Comparison of ENCODE assay signal across 26 cellular contexts in the genomic region with DNA sequence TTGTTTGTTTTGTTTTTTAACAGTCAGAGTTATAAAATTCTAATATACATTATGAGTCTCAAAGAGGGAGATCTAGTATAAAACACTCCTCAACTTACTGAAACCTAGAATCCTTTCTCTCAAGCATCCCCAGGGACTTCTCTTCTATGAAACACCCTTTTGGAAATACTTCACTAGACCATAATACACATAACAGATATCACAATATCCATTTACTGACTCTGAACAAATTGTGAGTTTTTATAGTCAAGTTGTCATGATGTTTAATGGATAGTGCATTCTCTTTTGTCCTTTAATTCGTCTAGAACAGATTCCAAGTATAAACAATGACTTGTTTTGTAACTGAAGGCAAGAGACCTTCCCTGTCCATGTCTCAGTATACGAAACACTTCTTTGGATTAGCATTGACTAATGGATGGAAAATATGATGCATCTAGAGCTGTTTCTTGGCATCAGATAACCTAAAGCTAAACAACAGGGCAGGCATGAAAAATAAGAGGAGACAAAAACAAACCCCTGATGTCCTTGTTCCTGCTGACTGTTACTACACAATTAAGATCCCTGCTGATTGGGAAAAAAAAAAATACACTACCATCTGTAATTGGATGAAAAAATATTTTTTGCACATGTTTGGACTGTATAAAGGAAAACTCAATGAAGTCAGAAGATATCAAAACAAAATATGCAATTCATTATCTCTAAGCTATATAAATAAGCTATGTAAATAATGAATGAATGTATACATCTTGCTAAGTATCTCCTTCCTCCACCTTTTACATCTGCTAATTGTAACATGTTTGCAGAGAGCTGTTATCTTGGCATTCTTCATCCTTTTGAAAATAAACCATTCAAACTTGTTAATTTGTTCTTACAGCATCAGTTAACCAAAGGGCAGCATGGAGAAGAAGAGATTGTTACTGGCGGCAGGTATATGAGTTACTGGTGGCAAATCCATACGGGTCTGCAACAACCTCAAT.
DNase-seq lines count a peak whose midpoint lies in the region; ATAC-seq and TF ChIP-seq lines count a peak whose summit lies in the region.
"Had no signal": no experiment of that assay in that cellular context is flagged by ENCODE, and none has a peak within 500 bp of the region (broad histone marks: within the 10 kb centered on the region; RNA-seq: fewer than 3 reads in every experiment).

No MANE protein-coding gene starts in this region.

- no peak for ATAC-seq in GM18502 (IDR thresholded peaks at IDR 0.05; ENCODE audit: poor library complexity, unreplicated experiment)
- ATAC-seq in CD8-positive, alpha-beta T cell, result no peak
- ATAC-seq: left ventricle myocardium superior, natural killer cell had no signal

- no peaks in the 10 kb centered on the region for H3K27me3 ChIP-seq in CD8-positive, alpha-beta T cell (ENCODE audit: insufficient read depth, low read length)
- H3K27me3 ChIP-seq: cardiac muscle cell, transverse colon had no signal

- no peaks in the 10 kb centered on the region for H3K36me3 ChIP-seq in CD8-positive, alpha-beta T cell (ENCODE audit: insufficient read depth, low read length)
- H3K36me3 ChIP-seq: cardiac muscle cell, transverse colon had no signal

- POLR2A ChIA-PET in CD8-positive, alpha-beta T cell (lab: Charles Lee), result interaction anchor here (0.5 kb wide), 1 partner anchor 1484 kb away, joined by 5 read pairs; no protein-coding TSS in a partner anchor

- no peaks in the 10 kb centered on the region for H3K27me3 Mint-ChIP-seq in CD8-positive, alpha-beta T cell (ENCODE audit: low read depth)
- peaks cover 7% of the 10 kb centered on the region for H3K27me3 Mint-ChIP-seq in T-helper 2 cell treated with Interferon-gamma antibody and Interleukin-4, amounts not matched to agents 5 μg/mL and 100 μg/mL, for 36 hours (ENCODE audit: low read depth)

- H3K4me1 ChIP-seq in CD8-positive, alpha-beta T cell (ENCODE audit: insufficient read depth, low read length), result peaks cover 3% of the 10 kb centered on the region

- CTCF ChIA-PET in CD8-positive, alpha-beta T cell (lab: Charles Lee), result no interaction called here

- H3K9me3 ChIP-seq in CD8-positive, alpha-beta T cell (ENCODE audit: low read length), result no peaks in the 10 kb centered on the region
- H3K9me3 ChIP-seq: transverse colon had no signal

- H3K4me3 Mint-ChIP-seq in CD8-positive, alpha-beta T cell, result no peak overlapping the region
- no peak overlapping the region for H3K4me3 Mint-ChIP-seq in T-helper 2 cell treated with Interferon-gamma antibody and Interleukin-4, amounts not matched to agents 5 μg/mL and 100 μg/mL, for 36 hours
- H3K4me3 Mint-ChIP-seq: activated B cell treated with CpG ODN at 0.5 μM for 24 hours; activated naive CD4-positive, alpha-beta T cell treated with anti-CD3 and anti-CD28 coated beads, Interleukin-2, amount 50 U/mL, for 24 hours; activated T-helper 1 cell treated with anti-CD3 and anti-CD28 coated beads, Interleukin-12 subunit alpha, Interleukin-12 subunit beta, Interleukin-2, Interleukin-4 antibody, amounts not matched to agents 30 ng/mL and 10 ng/mL and 1 ng/mL, durations not matched to agents 14 hours and 24 hours and 36 hours; CD8-positive, alpha-beta memory T cell; immature natural killer cell; natural killer cell had no signal

- intact Hi-C loops in CD8-positive, alpha-beta T cell (cut with DNase I, micrococcal nuclease), result no loop called here

- H3K4me1 Mint-ChIP-seq in CD8-positive, alpha-beta T cell (ENCODE audit: low read depth), result peaks cover 15% of the 10 kb centered on the region
- peaks cover 8% of the 10 kb centered on the region for H3K4me1 Mint-ChIP-seq in T-helper 2 cell treated with Interferon-gamma antibody and Interleukin-4, amounts not matched to agents 5 μg/mL and 100 μg/mL, for 36 hours (ENCODE audit: low read depth)

- no peak overlapping the region for H3K4me3 ChIP-seq in fibroblast of the aortic adventitia (ENCODE audit: low read depth, low read length)
- H3K4me3 ChIP-seq in CD8-positive, alpha-beta T cell (ENCODE audit: low read depth, low read length), result no peak overlapping the region
- H3K4me3 ChIP-seq: cardiac muscle cell, transverse colon had no signal

- H3K27ac Mint-ChIP-seq in CD8-positive, alpha-beta T cell, result no peak overlapping the region
- H3K27ac Mint-ChIP-seq in T-helper 2 cell treated with Interferon-gamma antibody and Interleukin-4, amounts not matched to agents 5 μg/mL and 100 μg/mL, for 36 hours, result no peak overlapping the region
- H3K27ac Mint-ChIP-seq: activated B cell treated with CpG ODN at 0.5 μM for 24 hours; activated naive CD4-positive, alpha-beta T cell treated with anti-CD3 and anti-CD28 coated beads, Interleukin-2, amount 50 U/mL, for 24 hours; activated T-helper 1 cell treated with anti-CD3 and anti-CD28 coated beads, Interleukin-12 subunit alpha, Interleukin-12 subunit beta, Interleukin-2, Interleukin-4 antibody, amounts not matched to agents 30 ng/mL and 10 ng/mL and 1 ng/mL, durations not matched to agents 14 hours and 24 hours and 36 hours; CD8-positive, alpha-beta memory T cell; immature natural killer cell; natural killer cell had no signal

- DNase-seq in NCI-H2171 treated with DMSO at 0.1 percent for 48 hours (lab: John Stamatoyannopoulos, UW) (peak; percentile 3), NCI-H2171 (lab: John Stamatoyannopoulos, UW) (no peak), RPMI7951 (ENCODE audit: low read depth) (peak; percentile 15), fibroblast of the aortic adventitia (ENCODE audit: low read depth) (peak; percentile 15), cerebellar nuclear complex (lab: John Stamatoyannopoulos, UW) (no peak)
- no peak for DNase-seq in CD8-positive, alpha-beta T cell
- DNase-seq in T-helper 2 cell treated with Interferon-gamma antibody and Interleukin-4, amounts not matched to agents 5 μg/mL and 100 μg/mL, for 36 hours (ENCODE audit: low spot score), result no peak
- DNase-seq: activated B cell treated with CpG ODN at 0.5 μM for 24 hours; anterior cingulate cortex; CD8-positive, alpha-beta memory T cell; dermis blood vessel endothelial cell; DMS79; immature natural killer cell; left ventricle myocardium superior; natural killer cell; NCI-H1048; NCI-H69; retina; small intestine; stimulated activated CD4-positive, alpha-beta T cell treated with anti-CD3 and anti-CD28 coated beads, Interleukin-1b, Interleukin-23, amount 100 ng/mL, for 48 hours; T-helper 9 cell; transverse colon had no signal

- no peak overlapping the region for H3K27ac ChIP-seq in CD8-positive, alpha-beta T cell (ENCODE audit: low read depth, low read length)
- H3K27ac ChIP-seq: cardiac muscle cell, transverse colon had no signal

- peaks cover 3% of the 10 kb centered on the region for H3K9me3 Mint-ChIP-seq in CD8-positive, alpha-beta T cell
- no peaks in the 10 kb centered on the region for H3K9me3 Mint-ChIP-seq in T-helper 2 cell treated with Interferon-gamma antibody and Interleukin-4, amounts not matched to agents 5 μg/mL and 100 μg/mL, for 36 hours
- H3K9me3 Mint-ChIP-seq: activated T-helper 1 cell treated with anti-CD3 and anti-CD28 coated beads, Interleukin-12 subunit alpha, Interleukin-12 subunit beta, Interleukin-2, Interleukin-4 antibody, amounts not matched to agents 30 ng/mL and 10 ng/mL and 1 ng/mL, durations not matched to agents 14 hours and 24 hours and 36 hours; immature natural killer cell; natural killer cell had no signal

- no peaks in the 10 kb centered on the region for H3K36me3 Mint-ChIP-seq in CD8-positive, alpha-beta T cell
- no peaks in the 10 kb centered on the region for H3K36me3 Mint-ChIP-seq in T-helper 2 cell treated with Interferon-gamma antibody and Interleukin-4, amounts not matched to agents 5 μg/mL and 100 μg/mL, for 36 hours (ENCODE audit: low read depth)
- H3K36me3 Mint-ChIP-seq: activated naive CD4-positive, alpha-beta T cell treated with anti-CD3 and anti-CD28 coated beads, Interleukin-2, amount 50 U/mL, for 24 hours; natural killer cell had no signal

- no peak for TF ChIP-seq CTCF in fibroblast of the aortic adventitia (IDR thresholded peaks at IDR 0.05; ENCODE audit: insufficient read depth, low read length)
- no peak for TF ChIP-seq CTCF in CD8-positive, alpha-beta T cell (IDR thresholded peaks at IDR 0.05)

Comparison
In these comparisons a context has a peak if more than half of its experiments do, and no peak if none do; other contexts are left out.
1. DNase-seq: peak in NCI-H2171 treated with DMSO at 0.1 percent for 48 hours (single experiment), RPMI7951 (single experiment) and fibroblast of the aortic adventitia (single experiment); none in NCI-H2171 (single experiment), CD8-positive, alpha-beta T cell (0 of 7), T-helper 2 cell treated with Interferon-gamma antibody and Interleukin-4, amounts not matched to agents 5 μg/mL and 100 μg/mL, for 36 hours (single experiment) and cerebellar nuclear complex (0 of 2).